Comparison of ENCODE assay signal across 9 cellular contexts in genomic region chr15:67068724-67069400, GRCh38. TPM values are rescaled to one million over a fixed set of nuclear protein-coding genes. Genes with fewer than 3 reads are reported as not detected.
A peak's percentile ranks its signal among the peaks of the same experiment; 100 is the strongest.
DNase-seq lines count a peak whose midpoint lies in the region; ATAC-seq and TF ChIP-seq lines count a peak whose summit lies in the region.
"Had no signal": no experiment of that assay in that cellular context is flagged by ENCODE, and none has a peak within 500 bp of the region (broad histone marks: within the 10 kb centered on the region; RNA-seq: fewer than 3 reads in every experiment).

No MANE protein-coding gene starts in this region.

- H3K4me3 ChIP-seq in BLaER1 (peak overlapping the region; percentile 91), mammary epithelial cell (replicated peaks in 1 of 3; ENCODE audit: insufficient read depth in 1 of 3, low read depth in 2 of 3, low read length in 3 of 3) (peak overlapping the region in 2 of 3 experiments; percentile 91 to 96)

- H3K79me2 ChIP-seq in mammary epithelial cell (ENCODE audit: insufficient read depth, low read length): peaks cover 76% of the 10 kb centered on the region

- in situ Hi-C loops in mammary epithelial cell (cut with MboI; ENCODE audit: low sequenced_read_pairs in 2 of 2): loop anchor here in 1 of 2 donors (10.0 kb wide), 1 partner anchor 114 kb away; no protein-coding TSS in a partner anchor

- H3K4me3 Mint-ChIP-seq in nephron: peak overlapping the region; percentile 98 to 100 (median 99)

- dilution Hi-C loops in mammary epithelial cell (cut with HindIII; ENCODE audit: low sequenced_read_pairs): no loop called here

- H4K20me1 ChIP-seq in BLaER1: peaks cover 50% of the 10 kb centered on the region
- H4K20me1 ChIP-seq in mammary epithelial cell (ENCODE audit: insufficient read depth, low read length): no peaks in the 10 kb centered on the region

- H3K36me3 ChIP-seq in BLaER1 (peaks cover 32% of the 10 kb centered on the region), mammary epithelial cell (ENCODE audit: insufficient read depth, low read length) (peaks cover 4% of the 10 kb centered on the region)

- H3K27me3 Mint-ChIP-seq in nephron (ENCODE audit: low read depth): no peaks in the 10 kb centered on the region

- CTCF ChIA-PET in mammary epithelial cell (lab: Charles Lee; ENCODE audit: low non-redundant PET): no interaction called here

- no TSS peak for BruUV-seq in mammary epithelial cell (replicated peaks; lab: Mats Ljungman, UMichigan)

- H3K27me3 ChIP-seq in BLaER1 (no peaks in the 10 kb centered on the region), mammary epithelial cell (ENCODE audit: insufficient read depth, low read length) (no peaks in the 10 kb centered on the region)

- H3K9ac ChIP-seq in BLaER1: peak overlapping the region; percentile 98
- peak overlapping the region; percentile 93 for H3K9ac ChIP-seq in mammary epithelial cell (ENCODE audit: insufficient read depth, low read length)

- H3K4me1 ChIP-seq in BLaER1: peaks cover 71% of the 10 kb centered on the region
- peaks cover 47% of the 10 kb centered on the region for H3K4me1 ChIP-seq in mammary epithelial cell (ENCODE audit: insufficient read depth, low read length)

- WGBS in mammary epithelial cell (ENCODE audit: low coverage, missing lambda C conversion rate): 19% methylated on average over 6 of the region's 6 CpGs

- no peak overlapping the region for H2AFZ ChIP-seq in mammary epithelial cell (ENCODE audit: low read depth, low read length)

- no peaks in the 10 kb centered on the region for H3K9me3 Mint-ChIP-seq in nephron

- TF ChIP-seq CTCF in mammary epithelial cell (conservative IDR thresholded peaks at IDR 0.05 in 1 of 2, IDR thresholded peaks at IDR 0.05 in 1 of 2; ENCODE audit: extremely low read depth in 1 of 2, insufficient read depth in 1 of 2, low read depth in 1 of 2, low read length in 2 of 2) (no peak), nephron (IDR thresholded peaks at IDR 0.05; ENCODE audit: unreplicated experiment in 3 of 3) (no peak)

- no peak for ATAC-seq in GM21381 (IDR thresholded peaks at IDR 0.05; ENCODE audit: unreplicated experiment)
- no peak for ATAC-seq in HG02870 (IDR thresholded peaks at IDR 0.05; ENCODE audit: unreplicated experiment)

- H3K4me1 Mint-ChIP-seq in nephron: peaks cover 66% of the 10 kb centered on the region

- peak overlapping the region; percentile 96; the same call in 1 of the 2 replicates for H3K27ac ChIP-seq in BLaER1
- H3K27ac ChIP-seq in mammary epithelial cell (ENCODE audit: insufficient read depth, low read depth, low read length): peak overlapping the region; percentile 81

- H3K9me3 ChIP-seq in BLaER1: no peaks in the 10 kb centered on the region
- no peaks in the 10 kb centered on the region for H3K9me3 ChIP-seq in mammary epithelial cell (replicated peaks; ENCODE audit: insufficient read depth, low read length)

- intact Hi-C loops in mammary epithelial cell (cut with micrococcal nuclease): loop anchor here (1.0 to 5.0 kb wide), 5 partner anchors 58 to 234 kb away; partner anchors contain the start of genes AAGAB and IQCH

- H3K4me2 ChIP-seq in BLaER1: peak overlapping the region; percentile 98
- peak overlapping the region; percentile 83 for H3K4me2 ChIP-seq in mammary epithelial cell (ENCODE audit: insufficient read depth, low read depth, low read length)

- peaks cover 20% of the 10 kb centered on the region for H3K36me3 Mint-ChIP-seq in nephron (ENCODE audit: low read depth)

- DNase-seq in MV-4-11 (lab: John Stamatoyannopoulos, UW) (peak; percentile 49), mammary epithelial cell (no peak), dermis blood vessel endothelial cell (no peak), UCSD-AML1 (lab: John Stamatoyannopoulos, UW; ENCODE audit: unreplicated experiment) (no peak)
- DNase-seq: RPMI8226 had no signal

- H3K27ac Mint-ChIP-seq in nephron: peak overlapping the region; percentile 94 to 96 (median 94)

RNA-seq across cellular contexts. Expression of gene SMAD3, which starts 3.5 kb away (rescaled TPM):
- 10 to 100 TPM in 1 of 2 donors, 1 to 10 TPM in 1; 8.7 to 41.0 TPM for total RNA-seq in mammary epithelial cell
- polyA plus RNA-seq in mammary epithelial cell: 29.2 TPM
- 60.6 TPM for polyA minus RNA-seq in mammary epithelial cell
- 16.5 and 29.9 TPM in 2 replicates for total RNA-seq in dermis blood vessel endothelial cell
